9 cellular contexts compared by ENCODE assay signal in the genomic region with DNA sequence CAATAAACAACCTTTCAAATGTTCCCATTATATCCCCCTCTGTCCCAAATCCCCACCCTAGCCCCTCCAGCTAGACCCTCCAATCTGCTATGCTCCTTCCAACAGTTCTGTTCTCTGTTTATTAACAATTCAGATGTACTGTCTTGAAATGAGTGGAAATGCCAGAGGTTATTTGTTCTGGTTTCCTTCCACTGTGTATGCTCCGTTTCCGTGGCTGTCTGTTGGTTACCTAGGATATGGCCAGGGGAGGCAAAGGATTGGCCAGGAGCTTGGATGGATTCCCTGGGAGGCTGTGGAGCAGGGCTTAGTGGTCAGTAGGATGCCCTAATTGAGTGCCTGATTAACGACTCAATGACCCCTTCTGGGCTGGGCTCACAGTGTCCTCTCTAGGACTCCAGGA.
A peak's percentile ranks its signal among the peaks of the same experiment; 100 is the strongest.
DNase-seq lines count a peak whose midpoint lies in the region; TF ChIP-seq lines count a peak whose summit lies in the region.
"Had no signal": no experiment of that assay in that cellular context is flagged by ENCODE, and none has a peak within 500 bp of the region (broad histone marks: within the 10 kb centered on the region; RNA-seq: fewer than 3 reads in every experiment).

No MANE protein-coding gene starts in this region.

- DNase-seq in LHCN-M2 (ENCODE audit: low read depth) (peak; percentile 74), dorsolateral prefrontal cortex (peak in 2 of 10 donors; percentile 25 to 45), NCI-H1105 treated with DMSO at 0.1 percent for 48 hours (lab: John Stamatoyannopoulos, UW) (no peak), T-helper 1 cell (no peak), activated T-cell treated with anti-CD3 and anti-CD28 coated beads for 4 hours (no peak), WERI-Rb-1 (no peak)
- DNase-seq: activated naive CD8-positive, alpha-beta T cell treated with anti-CD3 and anti-CD28 coated beads, Interleukin-2, amount 50 U/mL, for 24 hours had no signal

- H3K27ac ChIP-seq in ACC112 (ENCODE audit: low read depth, low read length) (peak overlapping the region; percentile 67), dorsolateral prefrontal cortex (peak overlapping the region in 40 of 59 donors; percentile 25 to 87 (median 64)), muscle layer of colon (ENCODE audit: low read depth, low read length) (peak overlapping the region; percentile 43), WERI-Rb-1 (no peak overlapping the region)

- TF ChIP-seq CTCF in dorsolateral prefrontal cortex (IDR thresholded peaks at IDR 0.05 in 54 of 56, conservative IDR thresholded peaks at IDR 0.05 in 2 of 56; ENCODE audit: low read depth in 1 of 56, partially characterized antibody in 56 of 56) (no peak), WERI-Rb-1 (IDR thresholded peaks at IDR 0.05; ENCODE audit: low read depth, low read length) (no peak)

- H3K4me3 ChIP-seq in ACC112 (ENCODE audit: low read depth, low read length) (peak overlapping the region; percentile 56), dorsolateral prefrontal cortex (peak overlapping the region in 6 of 59 donors; percentile 9 to 38 (median 19)), muscle layer of colon (ENCODE audit: low read depth in 1 of 2, low read length in 2 of 2) (peak overlapping the region; percentile 3 to 30), WERI-Rb-1 (ENCODE audit: low read depth, low read length) (no peak overlapping the region)

- no peaks in the 10 kb centered on the region for H3K9me3 ChIP-seq in muscle layer of colon (ENCODE audit: low read length)
- no peaks in the 10 kb centered on the region for H3K9me3 ChIP-seq in WERI-Rb-1 (ENCODE audit: severe bottlenecking)

- intact Hi-C loops in dorsolateral prefrontal cortex (cut with DNase I) = no loop called here

- H3K36me3 ChIP-seq in ACC112 (ENCODE audit: insufficient read depth, low read length) (no peaks in the 10 kb centered on the region), muscle layer of colon (ENCODE audit: insufficient read depth, low read length) (no peaks in the 10 kb centered on the region), WERI-Rb-1 (no peaks in the 10 kb centered on the region)

- peak overlapping the region; percentile 89 for H2AFZ ChIP-seq in ACC112 (ENCODE audit: low read length, unreplicated experiment)

- H3K27me3 ChIP-seq in ACC112 (ENCODE audit: insufficient read depth, low read length) (no peaks in the 10 kb centered on the region), dorsolateral prefrontal cortex (peaks cover 0 to 5% (median 0%) of the 10 kb centered on the region in 45 donors), muscle layer of colon (ENCODE audit: control insufficient read depth in 1 of 2, insufficient read depth in 2 of 2, low read length in 2 of 2) (no peaks in the 10 kb centered on the region), WERI-Rb-1 (ENCODE audit: insufficient read depth, low read depth, severe bottlenecking) (no peaks in the 10 kb centered on the region)

- H3K79me2 ChIP-seq in ACC112 (ENCODE audit: control insufficient read depth, insufficient read depth, low read length, unreplicated experiment) = no peaks in the 10 kb centered on the region

- H3K9ac ChIP-seq in muscle layer of colon (ENCODE audit: low read length) = no peak overlapping the region

- H3K4me1 ChIP-seq in ACC112 (ENCODE audit: control insufficient read depth, insufficient read depth, low read length, unreplicated experiment) = peaks cover 53% of the 10 kb centered on the region
- peaks cover 40% of the 10 kb centered on the region for H3K4me1 ChIP-seq in muscle layer of colon (ENCODE audit: insufficient read depth, low read length)
